ENCODE assay signal across 13 cellular contexts in the genomic region with DNA sequence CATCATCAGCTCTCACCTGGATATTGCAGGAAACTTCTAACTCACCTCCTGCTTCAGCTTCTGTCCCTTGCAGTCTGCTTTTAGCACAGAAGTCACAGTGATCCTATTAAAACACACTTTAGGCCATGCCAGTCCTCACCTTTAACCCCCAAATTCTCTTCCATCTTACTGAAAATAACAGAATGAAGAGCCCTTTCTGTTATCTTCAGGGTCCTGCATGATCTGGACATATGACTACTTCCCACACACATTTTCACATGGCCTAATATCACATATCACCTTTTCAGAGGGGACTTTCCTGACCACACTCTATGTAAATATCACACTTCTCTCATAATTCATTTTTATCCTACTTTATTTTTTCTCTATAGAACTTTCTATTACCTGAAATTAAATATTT.
DNase-seq lines count a peak whose midpoint lies in the region; ATAC-seq and TF ChIP-seq lines count a peak whose summit lies in the region.
"Had no signal": no experiment of that assay in that cellular context is flagged by ENCODE, and none has a peak within 500 bp of the region (broad histone marks: within the 10 kb centered on the region; RNA-seq: fewer than 3 reads in every experiment).

No MANE protein-coding gene starts in this region.

- H3K27ac Mint-ChIP-seq in naive thymus-derived CD4-positive, alpha-beta T cell, result no peak overlapping the region

- no peaks in the 10 kb centered on the region for H3K36me3 Mint-ChIP-seq in naive thymus-derived CD4-positive, alpha-beta T cell

- TF ChIP-seq CTCF in OCI-LY7 (conservative IDR thresholded peaks at IDR 0.05; ENCODE audit: low read length), result no peak

- no peak overlapping the region for H3K4me3 Mint-ChIP-seq in naive thymus-derived CD4-positive, alpha-beta T cell

- peaks cover 4% of the 10 kb centered on the region; the same call in 1 of the 2 replicates for H3K9me3 ChIP-seq in OCI-LY7 (ENCODE audit: low read length)
- H3K9me3 ChIP-seq in naive thymus-derived CD4-positive, alpha-beta T cell (ENCODE audit: control insufficient read depth in 2 of 3, low read length in 3 of 3), result no peaks in the 10 kb centered on the region

- intact Hi-C loops in OCI-LY7 (cut with micrococcal nuclease; ENCODE audit: unreplicated experiment), result no loop called here
- intact Hi-C loops in naive thymus-derived CD4-positive, alpha-beta T cell (cut with micrococcal nuclease), result no loop called here

- H3K27ac ChIP-seq in OCI-LY7 (ENCODE audit: low read depth, low read length, poor library complexity, severe bottlenecking), result no peak overlapping the region
- no peak overlapping the region for H3K27ac ChIP-seq in naive thymus-derived CD4-positive, alpha-beta T cell (ENCODE audit: low read depth, low read length)
- H3K27ac ChIP-seq: hepatocyte had no signal

- peaks cover 0 to 9% (median 0%) of the 10 kb centered on the region in 7 donors for H3K4me1 Mint-ChIP-seq in naive thymus-derived CD4-positive, alpha-beta T cell

- H3K27me3 ChIP-seq in naive thymus-derived CD4-positive, alpha-beta T cell (ENCODE audit: control insufficient read depth in 2 of 2, insufficient read depth in 2 of 2, low read length in 2 of 2), result no peaks in the 10 kb centered on the region
- H3K27me3 ChIP-seq: hepatocyte had no signal

- DNase-seq in AML-193 (lab: John Stamatoyannopoulos, UW) (no peak), hepatic stellate cell (ENCODE audit: low spot score) (no peak), OCI-LY7 (ENCODE audit: low spot score) (no peak)
- no peak for DNase-seq in naive thymus-derived CD4-positive, alpha-beta T cell
- DNase-seq: activated CD8-positive, alpha-beta memory T cell treated with anti-CD3 and anti-CD28 coated beads, Interleukin-2, amount 50 U/mL, for 4 hours; C1 segment of cervical spinal cord; EL; NCI-H2107 had no signal

- H3K36me3 ChIP-seq in OCI-LY7 (ENCODE audit: insufficient read depth, low read length), result no peaks in the 10 kb centered on the region; the same call in 1 of the 2 replicates
- H3K36me3 ChIP-seq in naive thymus-derived CD4-positive, alpha-beta T cell (ENCODE audit: control insufficient read depth in 2 of 3, insufficient read depth in 3 of 3, low read length in 3 of 3), result no peaks in the 10 kb centered on the region

- ATAC-seq in GM18517 (IDR thresholded peaks at IDR 0.05; ENCODE audit: unreplicated experiment), result peak; percentile 80
- peak; percentile 73 for ATAC-seq in GM21423 (IDR thresholded peaks at IDR 0.05; ENCODE audit: unreplicated experiment)
- peak; percentile 71 for ATAC-seq in HG03060 (IDR thresholded peaks at IDR 0.05; ENCODE audit: low read depth, unreplicated experiment)
- no peak for ATAC-seq in naive thymus-derived CD4-positive, alpha-beta T cell

- CTCF ChIA-PET in OCI-LY7 (lab: Charles Lee; ENCODE audit: unreplicated experiment), result no interaction called here
- CTCF ChIA-PET in naive thymus-derived CD4-positive, alpha-beta T cell (lab: Charles Lee), result no interaction called here

- peaks cover 0 to 8% (median 4%) of the 10 kb centered on the region in 11 donors for H3K9me3 Mint-ChIP-seq in naive thymus-derived CD4-positive, alpha-beta T cell

- no peaks in the 10 kb centered on the region for H3K9me2 ChIP-seq in OCI-LY7 (ENCODE audit: insufficient read depth, low read length)

- H2AFZ ChIP-seq in OCI-LY7 (ENCODE audit: low read length), result no peak overlapping the region; the same call in 1 of the 2 replicates
- H2AFZ ChIP-seq: hepatocyte had no signal

- BruUV-seq in OCI-LY7 (replicated peaks; lab: Mats Ljungman, UMichigan), result no TSS peak

- no peaks in the 10 kb centered on the region for H3K79me2 ChIP-seq in OCI-LY7 (ENCODE audit: insufficient read depth, low read depth, low read length)
- H3K79me2 ChIP-seq: hepatocyte had no signal

- H3K4me3 ChIP-seq in OCI-LY7 (ENCODE audit: low read depth, low read length, poor library complexity, severe bottlenecking), result no peak overlapping the region
- H3K4me3 ChIP-seq in naive thymus-derived CD4-positive, alpha-beta T cell (ENCODE audit: low read length), result no peak overlapping the region
- H3K4me3 ChIP-seq: hepatocyte had no signal

- peaks cover 0 to 5% (median 0%) of the 10 kb centered on the region in 5 donors for H3K27me3 Mint-ChIP-seq in naive thymus-derived CD4-positive, alpha-beta T cell

- POLR2A ChIA-PET in OCI-LY7 (lab: Charles Lee), result interaction anchor here (0.6 to 1.8 kb wide), 5 partner anchors 10 to 250 kb away, joined by 3 to 7 read pairs (median 5); no protein-coding TSS in a partner anchor
- POLR2A ChIA-PET in naive thymus-derived CD4-positive, alpha-beta T cell (lab: Charles Lee), result no interaction called here

- H3K4me1 ChIP-seq in OCI-LY7 (ENCODE audit: insufficient read depth, low read length, poor library complexity, severe bottlenecking), result peaks cover 7% of the 10 kb centered on the region
- H3K4me1 ChIP-seq in naive thymus-derived CD4-positive, alpha-beta T cell (ENCODE audit: control insufficient read depth in 2 of 2, insufficient read depth in 2 of 2, low read length in 2 of 2), result no peaks in the 10 kb centered on the region

- 0 out of 2 replicates have a peak, but pooled peaks have one; percentile 16 for TF ChIP-seq POLR2A in Raji (IDR thresholded peaks at IDR 0.05; ENCODE audit: insufficient read depth, low read depth, low read length)

- no peaks in the 10 kb centered on the region for H4K20me1 ChIP-seq in OCI-LY7 (ENCODE audit: insufficient read depth, low read length)

- no peak overlapping the region for H3K4me2 ChIP-seq in OCI-LY7 (ENCODE audit: low read length)
- H3K4me2 ChIP-seq: hepatocyte had no signal
